Comparison of ENCODE assay signal across 9 cellular contexts in the genomic region with DNA sequence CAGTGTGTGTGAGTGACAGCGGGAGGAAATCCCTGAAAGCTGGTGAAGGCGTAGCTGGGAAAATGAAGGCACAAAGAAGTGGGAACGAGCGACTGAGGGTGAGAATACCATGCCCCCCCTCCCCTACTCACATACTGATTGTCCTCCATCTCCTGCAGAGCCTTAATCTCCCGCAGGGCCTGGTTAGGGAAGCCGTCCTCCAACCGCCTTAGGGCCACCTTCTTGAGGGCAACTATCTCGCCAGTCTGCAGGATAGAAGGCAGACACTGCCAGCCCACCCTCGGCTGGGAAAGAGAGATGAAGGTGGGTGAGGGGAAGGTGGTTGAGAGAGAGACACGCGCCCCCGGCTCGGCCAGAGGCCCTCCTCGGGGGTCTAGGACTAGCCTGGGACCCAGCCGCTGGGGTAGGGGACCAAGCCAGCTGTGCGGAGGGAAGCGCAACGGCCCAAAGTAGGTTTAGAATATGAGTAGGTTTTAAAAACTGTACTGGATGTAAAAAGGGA. TPM values are rescaled to one million over a fixed set of nuclear protein-coding genes. Genes with fewer than 3 reads are reported as not detected.
DNase-seq lines count a peak whose midpoint lies in the region; ATAC-seq and TF ChIP-seq lines count a peak whose summit lies in the region.
"Had no signal": no experiment of that assay in that cellular context is flagged by ENCODE, and none has a peak within 500 bp of the region (broad histone marks: within the 10 kb centered on the region; RNA-seq: fewer than 3 reads in every experiment).

No MANE protein-coding gene starts in this region.

- DNase-seq in M059J (ENCODE audit: low read depth) (peak; percentile 12), hepatic stellate cell (ENCODE audit: low spot score) (no peak), NCI-H1105 (lab: John Stamatoyannopoulos, UW) (no peak)

- H3K27ac ChIP-seq in BLaER1 treated with 17β-estradiol and CSF1 and Interleukin-3, amounts not matched to agents 10 nM and 100 nM: no peak overlapping the region
- no peak overlapping the region for H3K27ac ChIP-seq in ectodermal cell (ENCODE audit: insufficient read depth, low read depth, low read length, poor library complexity, severe bottlenecking)

- no peaks in the 10 kb centered on the region for H3K36me3 ChIP-seq in BLaER1 treated with 17β-estradiol and CSF1 and Interleukin-3, amounts not matched to agents 10 nM and 100 nM
- H3K36me3 ChIP-seq in ectodermal cell (ENCODE audit: control insufficient read depth, insufficient read depth, low read length): no peaks in the 10 kb centered on the region

- peak overlapping the region; percentile 78 to 92 (median 79) for H3K27ac Mint-ChIP-seq in nephron

- peaks cover 0 to 12% (median 0%) of the 10 kb centered on the region in 11 experiments; a peak in 6 of 22 replicates for H3K9me3 ChIP-seq in BLaER1 treated with 17β-estradiol and CSF1 and Interleukin-3, amounts not matched to agents 10 nM and 100 nM (replicated peaks in 1 of 11)
- H3K9me3 ChIP-seq in ectodermal cell (ENCODE audit: control insufficient read depth, low read length): no peaks in the 10 kb centered on the region

- 26 to 29% methylated on average over 18 of the region's 18 CpGs for WGBS in ectodermal cell, 2 experiments

- peak overlapping the region; percentile 83 to 92 (median 91) for H3K4me3 Mint-ChIP-seq in nephron

- no peak for ATAC-seq in HG03175 (IDR thresholded peaks at IDR 0.05; ENCODE audit: unreplicated experiment)
- no peak for ATAC-seq in HG02840 (IDR thresholded peaks at IDR 0.05; ENCODE audit: low FRiP score, unreplicated experiment)

- H3K9me3 Mint-ChIP-seq in nephron: no peaks in the 10 kb centered on the region

- H3K27me3 ChIP-seq in BLaER1 treated with 17β-estradiol and CSF1 and Interleukin-3, amounts not matched to agents 10 nM and 100 nM: 0 out of 22 replicates have a peak, but pooled peaks cover 0 to 4% (median 0%) of the 10 kb centered on the region in 11 experiments
- H3K27me3 ChIP-seq in ectodermal cell (ENCODE audit: control insufficient read depth, insufficient read depth, low read length, poor library complexity, severe bottlenecking): no peaks in the 10 kb centered on the region

- no peak for TF ChIP-seq CTCF in nephron (IDR thresholded peaks at IDR 0.05; ENCODE audit: unreplicated experiment in 3 of 3)

- H3K4me2 ChIP-seq in BLaER1 treated with 17β-estradiol and CSF1 and Interleukin-3, amounts not matched to agents 10 nM and 100 nM: peak overlapping the region; percentile 26 to 65 (median 53); a peak in 19 of 22 replicates

- peaks cover 0 to 10% (median 8%) of the 10 kb centered on the region in 10 experiments; a peak in 10 of 20 replicates for H3K4me1 ChIP-seq in BLaER1 treated with 17β-estradiol and CSF1 and Interleukin-3, amounts not matched to agents 10 nM and 100 nM
- H3K4me1 ChIP-seq in ectodermal cell (ENCODE audit: control insufficient read depth, insufficient read depth, low read length): no peaks in the 10 kb centered on the region

- H3K36me3 Mint-ChIP-seq in nephron (ENCODE audit: low read depth): peaks cover 14% of the 10 kb centered on the region

- no peaks in the 10 kb centered on the region for H4K20me1 ChIP-seq in BLaER1 treated with 17β-estradiol and CSF1 and Interleukin-3, amounts not matched to agents 10 nM and 100 nM

- H3K4me1 Mint-ChIP-seq in nephron: peaks cover 23% of the 10 kb centered on the region

- H3K4me3 ChIP-seq in BLaER1 treated with 17β-estradiol and CSF1 and Interleukin-3, amounts not matched to agents 10 nM and 100 nM: no peak overlapping the region
- peak overlapping the region; percentile 77 for H3K4me3 ChIP-seq in ectodermal cell (ENCODE audit: insufficient read depth, low read depth, low read length)

- H3K9ac ChIP-seq in BLaER1 treated with 17β-estradiol and CSF1 and Interleukin-3, amounts not matched to agents 10 nM and 100 nM: no peak overlapping the region

- peaks cover 3% of the 10 kb centered on the region for H3K27me3 Mint-ChIP-seq in nephron (ENCODE audit: low read depth)

RNA-seq across cellular contexts. Expression of a gene that starts 0.5 kb away (rescaled TPM):
- total RNA-seq in M059J (2014; rRNA removed; shearing (Covaris generic)): 7.1 and 12.6 TPM in 2 replicates
- polyA plus RNA-seq in ectodermal cell (2013, experiment 1 of 4): 11.5 TPM
- 9.3 TPM for polyA plus RNA-seq in ectodermal cell (2013, experiment 2 of 4)
- polyA plus RNA-seq in ectodermal cell (2013, experiment 3 of 4): 8.3 TPM
- polyA plus RNA-seq in ectodermal cell (2013, experiment 4 of 4): 10.1 TPM

RNA-seq across cellular contexts. Expression of a gene that starts 56.1 kb away (rescaled TPM):
- not detected in 2 replicates for total RNA-seq in M059J (2014; rRNA removed; shearing (Covaris generic))
- not detected for polyA plus RNA-seq in ectodermal cell (2013, experiment 1 of 4)
- polyA plus RNA-seq in ectodermal cell (2013, experiment 2 of 4): 0.18 TPM
- polyA plus RNA-seq in ectodermal cell (2013, experiment 3 of 4): 0.21 TPM
- 0.12 TPM for polyA plus RNA-seq in ectodermal cell (2013, experiment 4 of 4)
- total RNA-seq: left colon had no signal
